Comparison of ENCODE assay signal across 10 cellular contexts in the genomic region with DNA sequence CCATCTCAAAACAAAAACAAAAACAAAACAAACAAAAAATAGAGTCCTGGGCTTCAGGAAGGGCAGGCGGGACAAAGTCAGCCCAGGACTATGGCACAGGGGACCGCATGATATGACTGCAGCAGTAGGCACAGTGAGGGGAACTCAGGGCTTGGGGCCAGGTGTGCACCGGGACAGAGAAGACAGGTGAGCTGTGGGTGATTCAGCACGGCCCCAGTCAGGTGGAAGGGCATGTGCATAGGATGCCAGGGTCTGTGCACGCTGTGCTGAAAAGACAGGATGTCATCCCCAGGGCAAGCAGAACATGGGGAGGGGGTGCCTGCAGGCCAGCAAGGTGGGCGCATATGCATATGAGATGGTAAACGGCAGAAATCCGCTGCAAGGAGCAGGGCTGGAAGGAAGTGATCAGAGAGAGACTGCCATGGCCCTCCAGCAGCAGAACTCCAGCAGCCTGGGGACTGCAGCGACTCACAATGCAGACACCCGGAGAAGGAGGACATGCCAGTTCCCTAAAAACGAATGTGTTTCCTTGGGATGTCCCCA. TPM values are rescaled to one million over a fixed set of nuclear protein-coding genes. Genes with fewer than 3 reads are reported as not detected.
A peak's percentile ranks its signal among the peaks of the same experiment; 100 is the strongest.
DNase-seq lines count a peak whose midpoint lies in the region; ATAC-seq and TF ChIP-seq lines count a peak whose summit lies in the region.
"Had no signal": no experiment of that assay in that cellular context is flagged by ENCODE, and none has a peak within 500 bp of the region (broad histone marks: within the 10 kb centered on the region; RNA-seq: fewer than 3 reads in every experiment).

No MANE protein-coding gene starts in this region.

- 48 to 58% (median 52%) methylated on average over 11 of the region's 11 CpGs for WGBS in heart left ventricle, 4 donors
- 78 to 81% methylated on average over 11 of the region's 11 CpGs for WGBS in mesodermal cell (ENCODE audit: insufficient coverage in 2 of 2), 2 experiments

- peak overlapping the region in 7 of 12 donors; percentile 9 to 32 (median 17) for H3K4me3 ChIP-seq in heart left ventricle
- H3K4me3 ChIP-seq in adipocyte (ENCODE audit: low read length): peak overlapping the region; percentile 25
- H3K4me3 ChIP-seq in mesodermal cell (ENCODE audit: extremely low read depth, insufficient read depth, low read length, poor library complexity, severe bottlenecking): no peak overlapping the region
- no peak overlapping the region for H3K4me3 ChIP-seq in upper lobe of right lung
- H3K4me3 ChIP-seq: left lung had no signal

- no peak for TF ChIP-seq POLR2A in heart left ventricle (IDR thresholded peaks at IDR 0.05)

- intact Hi-C loops in heart left ventricle (cut with DNase I): no loop called here
- intact Hi-C loops in Right ventricle myocardium inferior (cut with DNase I): no loop called here
- intact Hi-C loops in upper lobe of right lung (cut with DNase I): no loop called here

- DNase-seq in heart left ventricle: no peak
- DNase-seq in Right ventricle myocardium inferior (ENCODE audit: missing footprints): no peak
- DNase-seq in adipocyte (ENCODE audit: low read depth): no peak
- DNase-seq in upper lobe of right lung: no peak
- DNase-seq in NOMO-1 (lab: John Stamatoyannopoulos, UW; ENCODE audit: unreplicated experiment in 2 of 2): no peak
- no peak for DNase-seq in NCI-H2107 (lab: John Stamatoyannopoulos, UW)
- DNase-seq: central memory CD4-positive, alpha-beta T cell had no signal

- ATAC-seq in heart left ventricle (no peak), Right ventricle myocardium inferior (no peak), upper lobe of right lung (peak; percentile 3), GM18511 (IDR thresholded peaks at IDR 0.05; ENCODE audit: unreplicated experiment) (no peak)

- H3K27me3 ChIP-seq in heart left ventricle: no peaks in the 10 kb centered on the region
- no peaks in the 10 kb centered on the region for H3K27me3 ChIP-seq in adipocyte (replicated peaks; ENCODE audit: control insufficient read depth, insufficient read depth, low read length)
- no peaks in the 10 kb centered on the region for H3K27me3 ChIP-seq in upper lobe of right lung
- H3K27me3 ChIP-seq: left lung had no signal

- TF ChIP-seq CTCF in heart left ventricle (IDR thresholded peaks at IDR 0.05): no peak
- no peak for TF ChIP-seq CTCF in upper lobe of right lung (IDR thresholded peaks at IDR 0.05)

- H3K4me1 ChIP-seq in heart left ventricle (peaks cover 23 to 94% (median 65%) of the 10 kb centered on the region in 12 donors), adipocyte (ENCODE audit: control insufficient read depth, insufficient read depth, low read length) (peaks cover 31% of the 10 kb centered on the region), mesodermal cell (ENCODE audit: control insufficient read depth, insufficient read depth, low read length, poor library complexity, severe bottlenecking) (peaks cover 35% of the 10 kb centered on the region), upper lobe of right lung (peaks cover 25% of the 10 kb centered on the region)

- H3K27ac ChIP-seq in heart left ventricle (peak overlapping the region; percentile 71 to 95 (median 78)), mesodermal cell (ENCODE audit: low read depth, low read length, severe bottlenecking) (peak overlapping the region; percentile 62), upper lobe of right lung (no peak overlapping the region)

- H3K36me3 ChIP-seq in heart left ventricle (no peaks in the 10 kb centered on the region), adipocyte (ENCODE audit: control insufficient read depth, insufficient read depth, low read length, severe bottlenecking) (no peaks in the 10 kb centered on the region), mesodermal cell (ENCODE audit: control insufficient read depth, insufficient read depth, low read length) (no peaks in the 10 kb centered on the region), upper lobe of right lung (no peaks in the 10 kb centered on the region)
- H3K36me3 ChIP-seq: left lung had no signal

- H3K9ac ChIP-seq in adipocyte (ENCODE audit: low read length): peak overlapping the region; percentile 56

- H3K9me3 ChIP-seq in heart left ventricle: no peaks in the 10 kb centered on the region
- no peaks in the 10 kb centered on the region for H3K9me3 ChIP-seq in adipocyte (ENCODE audit: control insufficient read depth, low read length)
- H3K9me3 ChIP-seq in mesodermal cell (ENCODE audit: control insufficient read depth, low read length): no peaks in the 10 kb centered on the region
- no peaks in the 10 kb centered on the region for H3K9me3 ChIP-seq in upper lobe of right lung
- H3K9me3 ChIP-seq: left lung had no signal

RNA-seq across cellular contexts. Expression of gene EPS15L1, which starts 15.0 kb away (rescaled TPM):
- total RNA-seq in heart left ventricle (10 to 100 TPM; 24.5 to 70.1 (median 55.7) TPM), Right ventricle myocardium inferior (64.7 TPM), upper lobe of right lung (42.8 TPM)
- 10 to 100 TPM; 50.0 to 56.9 TPM for polyA plus RNA-seq in heart left ventricle
- polyA plus RNA-seq in mesodermal cell (2013, experiment 1 of 2): 30.7 TPM
- polyA plus RNA-seq in mesodermal cell (2013, experiment 2 of 2): 28.9 TPM

RNA-seq across cellular contexts. Expression of gene CALR3, which starts 39.2 kb away (rescaled TPM):
- total RNA-seq in heart left ventricle (not detected), Right ventricle myocardium inferior (not detected), upper lobe of right lung (not detected)
- polyA plus RNA-seq in heart left ventricle: not detected
- polyA plus RNA-seq in mesodermal cell (2013, experiment 1 of 2): not detected
- not detected for polyA plus RNA-seq in mesodermal cell (2013, experiment 2 of 2)
- total RNA-seq: left lung had no signal

RNA-seq across cellular contexts. Expression of gene C19orf44, which starts 39.5 kb away (rescaled TPM):
- total RNA-seq in heart left ventricle (1 to 10 TPM; 1.6 to 4.8 (median 3.3) TPM), Right ventricle myocardium inferior (3.3 TPM), upper lobe of right lung (6.7 TPM)
- polyA plus RNA-seq in heart left ventricle: 1 to 10 TPM; 1.9 to 4.8 TPM
- polyA plus RNA-seq in mesodermal cell (2013, experiment 1 of 2): 3.9 TPM
- polyA plus RNA-seq in mesodermal cell (2013, experiment 2 of 2): 6.0 TPM

Comparison
In these comparisons a context has a peak if more than half of its experiments do, and no peak if none do; other contexts are left out.
1. H3K4me3 ChIP-seq: peak in heart left ventricle (7 of 12) and adipocyte (single experiment); none in mesodermal cell (single experiment) and upper lobe of right lung (single experiment).